12 cellular contexts compared by ENCODE assay signal in the genomic region with DNA sequence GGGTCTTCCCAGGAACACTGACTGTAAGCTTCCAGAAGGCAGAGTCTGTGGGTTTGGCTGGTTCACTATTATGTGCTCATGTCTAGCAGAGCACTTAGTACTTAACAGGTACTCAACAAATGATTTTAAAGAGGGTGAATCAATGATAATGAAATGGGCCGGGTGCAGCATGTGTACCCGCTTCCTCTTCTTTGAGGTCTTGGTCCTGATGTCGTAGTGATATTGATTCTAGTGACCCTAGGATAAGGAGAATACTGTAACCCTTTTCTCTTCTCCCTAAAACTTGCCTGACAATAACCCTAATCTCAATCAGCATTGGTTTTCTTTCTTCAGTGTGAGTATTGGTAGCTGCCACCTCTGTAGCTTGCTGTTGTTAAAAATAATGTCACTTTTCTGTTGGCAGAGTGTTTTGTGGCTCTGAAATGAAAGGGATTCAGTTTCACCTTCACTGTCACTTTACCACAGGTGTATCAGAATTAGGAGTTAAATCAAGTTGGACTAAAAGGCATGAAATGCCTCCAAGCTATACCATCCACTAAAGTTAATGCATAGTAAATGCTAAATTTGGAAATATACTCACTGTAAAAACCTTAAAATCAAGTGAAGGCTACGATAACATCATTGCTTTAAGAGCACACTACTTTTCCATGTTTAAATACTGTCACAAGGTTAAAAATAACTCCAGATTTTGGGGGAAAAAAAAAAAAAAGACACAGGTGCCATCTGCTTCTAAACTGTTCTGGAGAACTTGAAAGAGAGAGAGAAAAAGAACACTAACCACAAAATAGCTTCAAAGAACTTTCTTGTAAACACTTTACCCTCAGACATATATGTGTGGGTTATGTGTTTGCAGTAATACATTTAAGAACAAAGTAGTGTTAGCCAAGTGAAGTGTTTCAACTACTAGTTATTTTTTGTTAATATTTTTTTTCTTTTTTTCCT. TPM values are rescaled to one million over a fixed set of nuclear protein-coding genes. Genes with fewer than 3 reads are reported as not detected.
DNase-seq lines count a peak whose midpoint lies in the region; ATAC-seq and TF ChIP-seq lines count a peak whose summit lies in the region.
"Had no signal": no experiment of that assay in that cellular context is flagged by ENCODE, and none has a peak within 500 bp of the region (broad histone marks: within the 10 kb centered on the region; RNA-seq: fewer than 3 reads in every experiment).

No MANE protein-coding gene starts in this region.

- H3K27ac Mint-ChIP-seq in activated naive CD8-positive, alpha-beta T cell treated with anti-CD3 and anti-CD28 coated beads, Interleukin-2, amount 10 ng/mL, durations not matched to agents 7 days and 5 days = peak overlapping the region; percentile 99
- H3K27ac Mint-ChIP-seq in MCF 10A (ENCODE audit: low read depth, unreplicated experiment) = no peak overlapping the region

- DNase-seq in GM06990 (ENCODE audit: extremely low read depth, insufficient read length) = no peak
- DNase-seq in activated naive CD8-positive, alpha-beta T cell treated with anti-CD3 and anti-CD28 coated beads, Interleukin-2, amount 10 ng/mL, durations not matched to agents 7 days and 5 days = no peak
- no peak for DNase-seq in islet precursor cell
- no peak for DNase-seq in NCI-H1436 treated with DMSO at 0.1 percent for 48 hours (lab: John Stamatoyannopoulos, UW)
- no peak for DNase-seq in MCF 10A (ENCODE audit: unreplicated experiment)
- DNase-seq in stimulated activated CD8-positive, alpha-beta memory T cell treated with anti-CD3 and anti-CD28 coated beads, Interleukin-4, amount 100 ng/mL, for 48 hours = no peak
- DNase-seq: Calu3, dorsolateral prefrontal cortex, KG1 had no signal

- H3K27me3 ChIP-seq in GM06990 (replicated peaks; ENCODE audit: control insufficient read depth, insufficient read depth, low read length) = no peaks in the 10 kb centered on the region
- H3K27me3 ChIP-seq: dorsolateral prefrontal cortex had no signal

- H3K9me3 Mint-ChIP-seq in activated naive CD8-positive, alpha-beta T cell treated with anti-CD3 and anti-CD28 coated beads, Interleukin-2, amount 10 ng/mL, durations not matched to agents 7 days and 5 days = no peaks in the 10 kb centered on the region
- no peaks in the 10 kb centered on the region for H3K9me3 Mint-ChIP-seq in MCF 10A (ENCODE audit: unreplicated experiment)
- H3K9me3 Mint-ChIP-seq: neural crest cell had no signal

- ATAC-seq in GM19463 (IDR thresholded peaks at IDR 0.05; ENCODE audit: unreplicated experiment) = peak; percentile 26
- peak; percentile 39 for ATAC-seq in HG03342 (IDR thresholded peaks at IDR 0.05; ENCODE audit: unreplicated experiment)
- ATAC-seq in activated naive CD8-positive, alpha-beta T cell treated with anti-CD3 and anti-CD28 coated beads, Interleukin-2, amount 10 ng/mL, durations not matched to agents 7 days and 5 days (ENCODE audit: low read depth) = peak; percentile 20

- CTCF ChIA-PET in MCF 10A (lab: Yijun Ruan, JAX) = interaction anchor here (2.1 kb wide), 1 partner anchor 49 kb away, joined by 8 read pairs; no protein-coding TSS in a partner anchor

- H3K36me3 ChIP-seq in GM06990 (ENCODE audit: control insufficient read depth, insufficient read depth, low read length) = no peaks in the 10 kb centered on the region; the same call in 1 of the 2 replicates

- no peak for TF ChIP-seq CTCF in GM06990 (IDR thresholded peaks at IDR 0.05; ENCODE audit: insufficient read depth, low read length, poor library complexity, severe bottlenecking)
- no peak for TF ChIP-seq CTCF in MCF 10A (IDR thresholded peaks at IDR 0.05; ENCODE audit: unreplicated experiment)

- H3K36me3 Mint-ChIP-seq in activated naive CD8-positive, alpha-beta T cell treated with anti-CD3 and anti-CD28 coated beads, Interleukin-2, amount 10 ng/mL, durations not matched to agents 7 days and 5 days = peaks cover 6% of the 10 kb centered on the region
- no peaks in the 10 kb centered on the region for H3K36me3 Mint-ChIP-seq in MCF 10A (ENCODE audit: insufficient read depth, unreplicated experiment)

- H3K27me3 Mint-ChIP-seq in activated naive CD8-positive, alpha-beta T cell treated with anti-CD3 and anti-CD28 coated beads, Interleukin-2, amount 10 ng/mL, durations not matched to agents 7 days and 5 days = no peaks in the 10 kb centered on the region
- peaks cover 16% of the 10 kb centered on the region for H3K27me3 Mint-ChIP-seq in MCF 10A (ENCODE audit: insufficient read depth, unreplicated experiment)

- POLR2A ChIA-PET in activated naive CD8-positive, alpha-beta T cell treated with anti-CD3 and anti-CD28 coated beads, Interleukin-2, amount 10 ng/mL, durations not matched to agents 7 days and 5 days (lab: Charles Lee) = interaction anchor here (0.8 to 2.2 kb wide), 5 partner anchors 9 to 275 kb away, joined by 3 to 6 read pairs (median 3); no protein-coding TSS in a partner anchor
- POLR2A ChIA-PET in MCF 10A (lab: Yijun Ruan, JAX) = no interaction called here

- intact Hi-C loops in MCF 10A (cut with micrococcal nuclease) = no loop called here

- peak overlapping the region; percentile 89 for H3K4me3 Mint-ChIP-seq in activated naive CD8-positive, alpha-beta T cell treated with anti-CD3 and anti-CD28 coated beads, Interleukin-2, amount 10 ng/mL, durations not matched to agents 7 days and 5 days
- H3K4me3 Mint-ChIP-seq in MCF 10A (ENCODE audit: unreplicated experiment) = no peak overlapping the region
- H3K4me3 Mint-ChIP-seq: neural crest cell had no signal

- H3K4me1 Mint-ChIP-seq in activated naive CD8-positive, alpha-beta T cell treated with anti-CD3 and anti-CD28 coated beads, Interleukin-2, amount 10 ng/mL, durations not matched to agents 7 days and 5 days = peaks cover 74% of the 10 kb centered on the region
- H3K4me1 Mint-ChIP-seq in MCF 10A (ENCODE audit: insufficient read depth, unreplicated experiment) = no peaks in the 10 kb centered on the region

- BruUV-seq in MCF 10A (replicated peaks; lab: Mats Ljungman, UMichigan) = no TSS peak

- H3K4me3 ChIP-seq in GM06990 (replicated peaks; ENCODE audit: low read depth, low read length) = peak overlapping the region; percentile 31
- H3K4me3 ChIP-seq: dorsolateral prefrontal cortex had no signal

RNA-seq across cellular contexts. Expression of a gene that starts 6.0 kb away (rescaled TPM):
- total RNA-seq in activated naive CD8-positive, alpha-beta T cell treated with anti-CD3 and anti-CD28 coated beads, Interleukin-2, amount 10 ng/mL, durations not matched to agents 7 days and 5 days = 100 to 1,000 TPM; 132 to 154 TPM
- 0.21 and 0.39 TPM in 2 replicates for total RNA-seq in MCF 10A (2022)

Comparison
In these comparisons a context has a peak if more than half of its experiments do, and no peak if none do; other contexts are left out.
1. RNA of a gene that starts 6.0 kb away (total RNA-seq): 132 to 154 TPM in activated naive CD8-positive, alpha-beta T cell treated with anti-CD3 and anti-CD28 coated beads, Interleukin-2, amount 10 ng/mL, durations not matched to agents 7 days and 5 days; 0.21 to 0.39 TPM in MCF 10A; every median in the first group is over 10 times any median in the second.
2. Peak in every context shown above with its lines, with median percentiles within 50 percentile points of each other: ATAC-seq.